Comparison of ENCODE assay signal across 8 cellular contexts in the genomic region with DNA sequence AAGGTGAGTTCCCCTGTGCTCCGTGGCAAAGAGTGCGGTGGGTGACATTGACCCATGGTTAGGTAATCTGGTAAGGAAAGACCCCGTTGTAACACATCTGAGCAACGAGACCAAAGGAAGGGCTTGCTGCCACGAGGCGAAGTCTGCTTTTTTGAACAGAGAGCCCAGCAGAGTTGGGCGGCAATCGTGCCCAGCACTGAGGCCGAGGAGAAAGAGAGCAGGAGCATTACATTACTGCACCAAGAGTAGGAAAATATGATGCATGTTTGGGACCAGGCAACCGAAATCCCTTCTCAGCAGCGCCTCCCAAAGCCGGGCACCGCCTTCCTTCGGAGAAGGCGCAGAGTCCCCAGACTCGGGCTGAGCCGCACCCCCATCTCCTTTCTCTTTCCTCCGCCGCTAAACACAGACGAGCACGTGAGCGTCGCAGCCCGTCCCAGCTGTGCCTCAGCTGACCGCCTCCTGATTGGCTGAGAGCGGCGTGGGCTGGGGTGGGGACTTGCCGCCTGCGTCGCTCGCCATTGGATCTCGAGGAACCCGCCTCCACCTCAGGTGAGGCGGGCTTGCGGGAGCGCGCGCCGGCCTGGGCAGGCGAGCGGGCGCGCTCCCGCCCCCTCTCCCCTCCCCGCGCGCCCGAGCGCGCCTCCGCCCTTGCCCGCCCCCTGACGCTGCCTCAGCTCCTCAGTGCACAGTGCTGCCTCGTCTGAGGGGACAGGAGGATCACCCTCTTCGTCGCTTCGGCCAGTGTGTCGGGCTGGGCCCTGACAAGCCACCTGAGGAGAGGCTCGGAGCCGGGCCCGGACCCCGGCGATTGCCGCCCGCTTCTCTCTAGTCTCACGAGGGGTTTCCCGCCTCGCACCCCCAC. TPM values are rescaled to one million over a fixed set of nuclear protein-coding genes. Genes with fewer than 3 reads are reported as not detected.
DNase-seq lines count a peak whose midpoint lies in the region; TF ChIP-seq lines count a peak whose summit lies in the region.

A gene (plus strand): TSS at position 684 of the 865 bp plus-strand sequence. CDS start 292 bp downstream, outside the sequence.

- TF ChIP-seq CTCF in GM20000 (IDR thresholded peaks at IDR 0.05; ENCODE audit: extremely low read depth, missing control alignments), result no peak

- H3K27me3 ChIP-seq in effector memory CD4-positive, alpha-beta T cell (replicated peaks; ENCODE audit: control insufficient read depth, insufficient read depth, low read length, poor library complexity, severe bottlenecking), result no peaks in the 10 kb centered on the region

- peaks cover 14% of the 10 kb centered on the region for H3K4me1 ChIP-seq in effector memory CD4-positive, alpha-beta T cell (ENCODE audit: control insufficient read depth, insufficient read depth, low read length, poor library complexity, severe bottlenecking)

- no peaks in the 10 kb centered on the region for H3K36me3 ChIP-seq in effector memory CD4-positive, alpha-beta T cell (ENCODE audit: control insufficient read depth, insufficient read depth, low read length)

- H3K9me3 ChIP-seq in effector memory CD4-positive, alpha-beta T cell (ENCODE audit: control insufficient read depth, low read length), result no peaks in the 10 kb centered on the region

- peak within 1 kb of the TSS; percentile 90 for H3K27ac ChIP-seq in effector memory CD4-positive, alpha-beta T cell (ENCODE audit: insufficient read depth, low read length, poor library complexity, severe bottlenecking)

- DNase-seq in COLO668 (lab: John Stamatoyannopoulos, UW; ENCODE audit: unreplicated experiment) (peak; percentile 100), GM20000 (ENCODE audit: low spot score) (peak; percentile 96), HT-29 (ENCODE audit: low spot score) (peak; percentile 92), NOMO-1 (lab: John Stamatoyannopoulos, UW; ENCODE audit: unreplicated experiment in 2 of 2) (peak; percentile 97 to 99), lung microvascular endothelial cell (ENCODE audit: low read depth in 2 of 2) (peak; percentile 99)
- DNase-seq in activated CD8-positive, alpha-beta memory T cell treated with anti-CD3 and anti-CD28 coated beads for 4 hours (ENCODE audit: low read depth in 2 of 2), result peak; percentile 89 to 95
- DNase-seq in effector memory CD4-positive, alpha-beta T cell, result peak; percentile 93 to 95 (median 94)
- peak; percentile 89 to 96 (median 93) for DNase-seq in stimulated activated CD4-positive, alpha-beta T cell treated with anti-CD3 and anti-CD28 coated beads, TNF-alpha, amount 100 ng/mL, for 48 hours (ENCODE audit: low read depth in 3 of 3)

- H3K4me3 ChIP-seq in effector memory CD4-positive, alpha-beta T cell (ENCODE audit: insufficient read depth, low read depth, low read length, poor library complexity, severe bottlenecking), result peak within 1 kb of the TSS; percentile 97

RNA-seq across cellular contexts. Expression of the gene that starts here (rescaled TPM):
- 36.5 and 40.6 TPM in 2 replicates for total RNA-seq in HT-29 (2014; rRNA removed; shearing (Covaris generic))
- 117 and 128 TPM in 2 replicates for total RNA-seq in lung microvascular endothelial cell

Comparison
In these comparisons a context has a peak if more than half of its experiments do, and no peak if none do; other contexts are left out.
1. Peak in every context shown above with its lines: DNase-seq, H3K4me3 ChIP-seq and H3K27ac ChIP-seq.